In the genomic region with DNA sequence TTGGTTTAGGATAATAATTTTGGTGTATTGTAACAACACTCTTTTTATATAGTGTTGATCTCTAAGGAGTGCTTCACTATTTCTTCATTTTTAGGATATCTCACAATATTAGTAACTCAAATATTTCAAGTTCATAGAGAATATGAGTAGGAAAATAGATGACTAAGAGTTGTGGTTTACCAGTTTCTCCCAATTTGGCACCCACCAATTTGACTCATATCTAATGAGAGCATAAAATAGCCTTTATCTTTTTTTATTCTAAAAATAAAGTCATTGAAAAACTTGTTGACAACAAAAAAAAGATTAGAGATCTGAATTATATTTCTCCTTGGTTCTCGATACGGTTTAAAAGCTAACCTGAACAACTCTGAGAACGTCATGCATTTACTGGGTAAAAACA, we compare ENCODE assay signal across 14 cellular contexts.
DNase-seq lines count a peak whose midpoint lies in the region; FAIRE-seq and TF ChIP-seq lines count a peak whose summit lies in the region.
"Had no signal": no experiment of that assay in that cellular context is flagged by ENCODE, and none has a peak within 500 bp of the region (broad histone marks: within the 10 kb centered on the region; RNA-seq: fewer than 3 reads in every experiment).

No MANE protein-coding gene starts in this region.

- WGBS in SK-N-SH (ENCODE audit: low lambda C conversion rate), result 67% methylated on average over 3 of the region's 3 CpGs

- H3K27me3 ChIP-seq in SK-N-SH (ENCODE audit: insufficient read depth) (no peaks in the 10 kb centered on the region), skeletal muscle satellite cell (ENCODE audit: control insufficient read depth, insufficient read depth, low read length) (no peaks in the 10 kb centered on the region)
- H3K27me3 ChIP-seq: tibial artery had no signal

- peak in 1 of 2 experiments; percentile 67; a peak in 1 of 4 replicates for TF ChIP-seq EP300 in SK-N-SH (IDR thresholded peaks at IDR 0.05; ENCODE audit: borderline replicate concordance in 1 of 2, low read depth in 1 of 2, low read length in 1 of 2)

- H3K9me3 ChIP-seq in SK-N-SH (no peaks in the 10 kb centered on the region), skeletal muscle satellite cell (replicated peaks; ENCODE audit: low read length) (no peaks in the 10 kb centered on the region)

- TF ChIP-seq CTCF in SK-N-SH (IDR thresholded peaks at IDR 0.05), result no peak
- no peak for TF ChIP-seq CTCF in fibroblast of mammary gland (conservative IDR thresholded peaks at IDR 0.05; ENCODE audit: control insufficient read depth, insufficient read depth, low read depth, low read length)

- no peak for TF ChIP-seq POLR2A in H54 (IDR thresholded peaks at IDR 0.05; ENCODE audit: low read depth, low read length)

- H3K9ac ChIP-seq in SK-N-SH (no peak overlapping the region), skeletal muscle satellite cell (ENCODE audit: low read depth, low read length) (peak overlapping the region; percentile 26)

- TF ChIP-seq RAD21 in SK-N-SH (IDR thresholded peaks at IDR 0.05; ENCODE audit: low read length), result no peak

- H3K36me3 ChIP-seq in SK-N-SH (replicated peaks in 1 of 2; ENCODE audit: control insufficient read depth in 1 of 2, insufficient read depth in 2 of 2, low read length in 1 of 2), result no peaks in the 10 kb centered on the region
- H3K36me3 ChIP-seq in skeletal muscle satellite cell (ENCODE audit: insufficient read depth, low read length), result no peaks in the 10 kb centered on the region
- H3K36me3 ChIP-seq: tibial artery had no signal

- no peak overlapping the region for H2AFZ ChIP-seq in SK-N-SH (ENCODE audit: low read depth)

- H3K4me1 ChIP-seq in SK-N-SH (ENCODE audit: control insufficient read depth in 1 of 2, insufficient read depth in 2 of 2, low read depth in 1 of 2, low read length in 1 of 2), result peaks cover 0 to 3% of the 10 kb centered on the region in 2 experiments; a peak in 1 of 4 replicates
- peaks cover 22% of the 10 kb centered on the region for H3K4me1 ChIP-seq in skeletal muscle satellite cell (ENCODE audit: control insufficient read depth, insufficient read depth, low read length)
- H3K4me1 ChIP-seq: tibial artery had no signal

- H3K79me2 ChIP-seq in SK-N-SH (ENCODE audit: insufficient read depth), result no peaks in the 10 kb centered on the region

- POLR2A ChIA-PET in SK-N-SH (lab: Yijun Ruan, JAX), result no interaction called here

- FAIRE-seq in H54 (lab: Jason Lieb, UNC), result peak; percentile 48
- FAIRE-seq: keratinocyte had no signal

- H4K20me1 ChIP-seq in SK-N-SH (ENCODE audit: insufficient read depth), result no peaks in the 10 kb centered on the region

- H3K9me2 ChIP-seq in SK-N-SH, result no peaks in the 10 kb centered on the region

- H3K4me2 ChIP-seq in SK-N-SH, result no peak overlapping the region
- peak overlapping the region; percentile 67 for H3K4me2 ChIP-seq in skeletal muscle satellite cell (ENCODE audit: low read length)

- H3K27ac ChIP-seq in SK-N-SH (ENCODE audit: low read depth in 2 of 2, low read length in 1 of 2), result peak overlapping the region in 1 of 2 experiments; percentile 23; a peak in 1 of 4 replicates
- H3K27ac ChIP-seq: tibial artery had no signal

- CTCF ChIA-PET in SK-N-SH (lab: Yijun Ruan, JAX), result no interaction called here

- no peak for DNase-seq in H54 (ENCODE audit: insufficient read length, low spot score)
- DNase-seq in SK-N-SH, result no peak
- peak; percentile 80 for DNase-seq in fibroblast of mammary gland (ENCODE audit: low read depth)
- DNase-seq in SHP77 treated with DMSO at 0.1 percent for 48 hours (lab: John Stamatoyannopoulos, UW), result no peak
- no peak for DNase-seq in NCI-H1436 (lab: John Stamatoyannopoulos, UW)
- DNase-seq in NCI-H2227 (lab: John Stamatoyannopoulos, UW; ENCODE audit: unreplicated experiment), result no peak
- DNase-seq: activated CD8-positive, alpha-beta T cell treated with anti-CD3 and anti-CD28 coated beads, Interleukin-2, amount 10 ng/mL, durations not matched to agents 7 days and 5 days; effector memory CD4-positive, alpha-beta T cell; GDM1; NCI-H1092 treated with DMSO at 0.1 percent for 48 hours; posterior cingulate gyrus; tibial artery had no signal

- no peak overlapping the region for H3K4me3 ChIP-seq in SK-N-SH (ENCODE audit: low read depth in 2 of 2, low read length in 1 of 2)
- no peak overlapping the region for H3K4me3 ChIP-seq in fibroblast of mammary gland (ENCODE audit: control insufficient read depth, low read depth, low read length)
- peak overlapping the region; percentile 22 for H3K4me3 ChIP-seq in skeletal muscle satellite cell (ENCODE audit: low read length)
- H3K4me3 ChIP-seq: tibial artery had no signal

- peaks cover 9% of the 10 kb centered on the region for H3F3A ChIP-seq in SK-N-SH (replicated peaks; ENCODE audit: insufficient read depth)

TF ChIP-seq in SK-N-SH, 30 proteins besides CTCF, POLR2A, EP300 and RAD21:
- TF ChIP-seq YY1 (IDR thresholded peaks at IDR 0.05; ENCODE audit: low read depth) (no peak), PBX3 (IDR thresholded peaks at IDR 0.05) (no peak), TCF12 (IDR thresholded peaks at IDR 0.05) (peak; percentile 39; the same call in 1 of the 2 replicates), MAX (IDR thresholded peaks at IDR 0.05; ENCODE audit: low read depth) (no peak), GABPA (IDR thresholded peaks at IDR 0.05; ENCODE audit: low read depth) (no peak), NFIC (IDR thresholded peaks at IDR 0.05; ENCODE audit: borderline replicate concordance) (peak; percentile 68; the same call in 1 of the 2 replicates), MEF2A (IDR thresholded peaks at IDR 0.05; ENCODE audit: borderline replicate concordance, low read depth) (peak; percentile 92), FOSL2 (IDR thresholded peaks at IDR 0.05; ENCODE audit: borderline replicate concordance, low read depth) (peak; percentile 56; the same call in 1 of the 2 replicates), RFX5 (IDR thresholded peaks at IDR 0.05; ENCODE audit: low read length) (no peak), JUND (IDR thresholded peaks at IDR 0.05) (peak; percentile 57; the same call in 1 of the 2 replicates), MXI1 (IDR thresholded peaks at IDR 0.05; ENCODE audit: low read depth, low read length) (no peak), CHD2 (IDR thresholded peaks at IDR 0.05; ENCODE audit: low read length, partially characterized antibody) (no peak)
- TF ChIP-seq, protein P1, sequence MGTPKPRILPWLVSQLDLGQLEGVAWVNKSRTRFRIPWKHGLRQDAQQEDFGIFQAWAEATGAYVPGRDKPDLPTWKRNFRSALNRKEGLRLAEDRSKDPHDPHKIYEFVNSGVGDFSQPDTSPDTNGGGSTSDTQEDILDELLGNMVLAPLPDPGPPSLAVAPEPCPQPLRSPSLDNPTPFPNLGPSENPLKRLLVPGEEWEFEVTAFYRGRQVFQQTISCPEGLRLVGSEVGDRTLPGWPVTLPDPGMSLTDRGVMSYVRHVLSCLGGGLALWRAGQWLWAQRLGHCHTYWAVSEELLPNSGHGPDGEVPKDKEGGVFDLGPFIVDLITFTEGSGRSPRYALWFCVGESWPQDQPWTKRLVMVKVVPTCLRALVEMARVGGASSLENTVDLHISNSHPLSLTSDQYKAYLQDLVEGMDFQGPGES (IDR thresholded peaks at IDR 0.05; ENCODE audit: low read depth, low read length), result no peak
